Comparison of ENCODE assay signal across 8 cellular contexts in the genomic region with DNA sequence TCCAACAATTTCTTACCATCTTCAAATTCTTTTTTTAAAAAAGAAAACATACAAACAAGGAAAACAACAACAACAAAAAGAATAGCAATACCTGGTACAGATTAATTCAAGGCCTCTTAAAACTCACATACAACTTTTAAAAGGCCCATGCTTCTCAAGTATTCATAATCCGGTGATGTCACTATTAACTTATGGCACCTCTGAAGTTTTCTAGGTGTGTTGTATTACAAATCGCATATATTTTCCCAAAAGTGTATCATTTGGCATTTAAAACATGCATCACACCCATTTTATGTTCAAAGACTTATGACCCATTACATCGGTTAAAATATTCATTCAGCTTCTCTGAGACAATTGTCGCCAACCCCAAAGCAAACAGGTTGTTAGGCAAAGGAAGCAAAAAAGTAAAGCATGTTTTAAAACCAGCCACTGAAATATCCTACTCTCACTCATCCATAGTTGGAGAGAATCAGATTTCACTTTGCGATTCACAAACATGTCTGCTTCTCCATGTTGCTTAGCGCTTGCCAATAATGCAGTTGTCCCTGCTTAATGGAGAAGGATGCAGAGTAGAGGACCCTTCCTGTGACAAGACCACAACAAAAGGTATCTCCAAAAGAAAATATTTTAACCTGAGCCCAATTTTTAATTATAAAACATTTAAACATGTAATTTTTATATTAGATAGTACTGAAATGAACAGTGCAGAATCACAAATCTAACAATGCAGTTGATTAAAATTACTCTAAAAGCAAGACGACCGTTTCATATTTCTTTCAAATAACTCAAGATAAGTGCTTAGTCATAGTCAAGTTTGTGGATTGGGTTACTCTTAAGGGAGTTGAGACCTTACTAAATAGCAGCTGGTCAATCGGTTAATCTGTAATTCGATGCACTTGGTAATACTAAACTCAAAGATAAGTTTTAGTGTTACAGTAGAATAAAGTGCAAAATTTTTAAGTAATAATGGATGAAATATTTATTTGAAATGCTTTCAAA. TPM values are rescaled to one million over a fixed set of nuclear protein-coding genes. Genes with fewer than 3 reads are reported as not detected.
DNase-seq lines count a peak whose midpoint lies in the region; ATAC-seq, FAIRE-seq and TF ChIP-seq lines count a peak whose summit lies in the region.

No MANE protein-coding gene starts in this region.

- H3K4me1 ChIP-seq in astrocyte (ENCODE audit: insufficient read depth, low read length) (peaks cover 11% of the 10 kb centered on the region), upper lobe of right lung (peaks cover 25% of the 10 kb centered on the region)

- no peaks in the 10 kb centered on the region for H3K9me3 Mint-ChIP-seq in astrocyte (ENCODE audit: unreplicated experiment)

- peak overlapping the region; percentile 96 for H3K4me3 Mint-ChIP-seq in astrocyte (ENCODE audit: unreplicated experiment)

- H3K27ac Mint-ChIP-seq in astrocyte (ENCODE audit: unreplicated experiment), result peak overlapping the region; percentile 37

- H3K27me3 ChIP-seq in GM06990 (replicated peaks; ENCODE audit: control insufficient read depth, insufficient read depth, low read length) (no peaks in the 10 kb centered on the region), astrocyte (ENCODE audit: insufficient read depth, low read length) (no peaks in the 10 kb centered on the region), upper lobe of right lung (no peaks in the 10 kb centered on the region)

- TF ChIP-seq POLR2A in NB4 (IDR thresholded peaks at IDR 0.05; ENCODE audit: extremely low read depth, insufficient read length), result no peak

- H3K4me2 ChIP-seq in astrocyte (ENCODE audit: low read length), result peak overlapping the region; percentile 93

- intact Hi-C loops in upper lobe of right lung (cut with DNase I), result no loop called here

- H3K36me3 Mint-ChIP-seq in astrocyte (ENCODE audit: low read depth, unreplicated experiment), result peaks cover 9% of the 10 kb centered on the region

- ATAC-seq in upper lobe of right lung, result no peak
- no peak for ATAC-seq in GM19397 (IDR thresholded peaks at IDR 0.05; ENCODE audit: unreplicated experiment)

- peaks cover 6% of the 10 kb centered on the region for H3K36me3 ChIP-seq in GM06990 (ENCODE audit: control insufficient read depth, insufficient read depth, low read length)
- H3K36me3 ChIP-seq in astrocyte (ENCODE audit: insufficient read depth, low read length), result peaks cover 29% of the 10 kb centered on the region
- H3K36me3 ChIP-seq in upper lobe of right lung, result peaks cover 35% of the 10 kb centered on the region

- no peak overlapping the region for H2AFZ ChIP-seq in astrocyte (ENCODE audit: low read depth, low read length)

- no peak for DNase-seq in GM06990 (ENCODE audit: extremely low read depth, insufficient read length)
- peak; percentile 51 for DNase-seq in NB4 (ENCODE audit: low read depth)
- DNase-seq in astrocyte (ENCODE audit: low read depth), result peak; percentile 60
- DNase-seq in left kidney (ENCODE audit: low read depth, low spot score), result peak; percentile 58
- no peak for DNase-seq in upper lobe of right lung
- DNase-seq in NCI-H226, result no peak
- DNase-seq in amygdala (lab: John Stamatoyannopoulos, UW), result no peak

- no peak for FAIRE-seq in astrocyte (lab: Jason Lieb, UNC)

- no peaks in the 10 kb centered on the region for H3K9me3 ChIP-seq in astrocyte (ENCODE audit: insufficient read depth, low read depth, low read length)
- no peaks in the 10 kb centered on the region for H3K9me3 ChIP-seq in upper lobe of right lung

- H3K4me3 ChIP-seq in GM06990 (replicated peaks; ENCODE audit: low read depth, low read length) (peak overlapping the region; percentile 96), NB4 (ENCODE audit: low read depth, low read length) (peak overlapping the region; percentile 97), astrocyte (ENCODE audit: insufficient read depth, low read depth, low read length) (peak overlapping the region; percentile 99), upper lobe of right lung (peak overlapping the region; percentile 74)

- H3K27ac ChIP-seq in astrocyte (ENCODE audit: low read depth, low read length) (peak overlapping the region; percentile 97), upper lobe of right lung (peak overlapping the region; percentile 99)

- peaks cover 11% of the 10 kb centered on the region for H3K4me1 Mint-ChIP-seq in astrocyte (ENCODE audit: low read depth, unreplicated experiment)

- TF ChIP-seq CTCF in GM06990 (IDR thresholded peaks at IDR 0.05; ENCODE audit: insufficient read depth, low read length, poor library complexity, severe bottlenecking), result no peak
- TF ChIP-seq CTCF in NB4 (IDR thresholded peaks at IDR 0.05; ENCODE audit: low read depth, low read length), result no peak
- TF ChIP-seq CTCF in astrocyte (IDR thresholded peaks at IDR 0.05; ENCODE audit: insufficient read depth, low read depth, low read length), result no peak
- no peak for TF ChIP-seq CTCF in upper lobe of right lung (IDR thresholded peaks at IDR 0.05)

- peaks cover 62% of the 10 kb centered on the region for H4K20me1 ChIP-seq in astrocyte (ENCODE audit: insufficient read depth, low read length)

- H3K27me3 Mint-ChIP-seq in astrocyte (ENCODE audit: low read depth, unreplicated experiment), result no peaks in the 10 kb centered on the region

- H3K9ac ChIP-seq in astrocyte (ENCODE audit: low read length), result peak overlapping the region; percentile 98

- H3K79me2 ChIP-seq in astrocyte (ENCODE audit: insufficient read depth, low read length), result peaks cover 66% of the 10 kb centered on the region

RNA-seq across cellular contexts. Expression of a gene that starts 1.6 kb away (rescaled TPM):
- 375 and 399 TPM in 2 replicates for total RNA-seq in astrocyte
- 234 TPM for total RNA-seq in upper lobe of right lung

RNA-seq across cellular contexts. Expression of a gene that starts 50.7 kb away (rescaled TPM):
- 172 and 180 TPM in 2 replicates for total RNA-seq in astrocyte
- total RNA-seq in upper lobe of right lung, result 108 TPM

Comparison
In these comparisons a context has a peak if more than half of its experiments do, and no peak if none do; other contexts are left out.
1. DNase-seq: peak in NB4 (single experiment), astrocyte (single experiment) and left kidney (single experiment); none in GM06990 (single experiment), upper lobe of right lung (single experiment), NCI-H226 (single experiment) and amygdala (0 of 56).
2. Peak in every context shown above with its lines, with median percentiles within 50 percentile points of each other: H3K4me3 ChIP-seq.